ENCODE assay signal across 23 cellular contexts in genomic region chr18:23198217-23198845, GRCh38.
"Had no signal": no experiment of that assay in that cellular context is flagged by ENCODE, and none has a peak within 500 bp of the region (broad histone marks: within the 10 kb centered on the region; RNA-seq: fewer than 3 reads in every experiment).

No MANE protein-coding gene starts in this region.

- H3K27ac ChIP-seq: brain microvascular endothelial cell, cardiac muscle cell, SK-N-MC, WERI-Rb-1 had no signal

- ATAC-seq: activated CD4-positive, alpha-beta T cell treated with anti-CD3 and anti-CD28 coated beads for 36 hours; activated CD8-positive, alpha-beta T cell treated with anti-CD3 and anti-CD28 coated beads for 36 hours; activated T-cell treated with anti-CD3 and anti-CD28 coated beads, Interleukin-2, amount 50 U/mL, for 72 hours; Right ventricle myocardium inferior; T-cell had no signal

- H3K4me3 ChIP-seq: cardiac muscle cell, SK-N-MC had no signal

- H3K36me3 ChIP-seq: cardiac muscle cell, WERI-Rb-1 had no signal

- DNase-seq: activated CD4-positive, alpha-beta T cell treated with anti-CD3 and anti-CD28 coated beads for 36 hours; activated CD8-positive, alpha-beta memory T cell treated with anti-CD3 and anti-CD28 coated beads, Interleukin-2, amount 50 U/mL, for 4 hours; activated CD8-positive, alpha-beta T cell treated with anti-CD3 and anti-CD28 coated beads for 36 hours; activated gamma-delta T cell treated with Interleukin-2 at 50 U/mL for 16 hours; activated naive CD4-positive, alpha-beta T cell treated with anti-CD3 and anti-CD28 coated beads, Interleukin-2, amount 10 ng/mL, durations not matched to agents 7 days and 5 days; activated naive CD8-positive, alpha-beta T cell treated with anti-CD3 and anti-CD28 coated beads for 36 hours; activated T-cell treated with anti-CD3 and anti-CD28 coated beads, Interleukin-2, amount 50 U/mL, for 72 hours; brain microvascular endothelial cell; NCI-H1105; NCI-H1436; NCI-H1694 treated with DMSO at 0.1 percent for 48 hours; NCI-H2029 treated with DMSO at 0.1 percent for 48 hours; NCI-H345; NCI-H510A; NCI-H526 treated with DMSO at 0.1 percent for 48 hours; NCI-H82; NK-92 treated with Interleukin-12 subunit alpha and Interleukin-12 subunit beta, amount 100 ng/mL, for 24 hours; RPMI8226; T-cell; WERI-Rb-1 had no signal
